8 cellular contexts compared by ENCODE assay signal in genomic region chr14:75141967-75142366, GRCh38. TPM values are rescaled to one million over a fixed set of nuclear protein-coding genes. Genes with fewer than 3 reads are reported as not detected.
DNase-seq lines count a peak whose midpoint lies in the region; ATAC-seq, FAIRE-seq and TF ChIP-seq lines count a peak whose summit lies in the region.

No MANE protein-coding gene starts in this region.

- intact Hi-C loops in A673 (cut with micrococcal nuclease; ENCODE audit: unreplicated experiment), result no loop called here
- intact Hi-C loops in uterus (cut with DNase I; ENCODE audit: low total_unique reads), result no loop called here

- TF ChIP-seq CTCF in A673 (conservative IDR thresholded peaks at IDR 0.05; ENCODE audit: low read depth, low read length) (peak; percentile 60), foreskin keratinocyte (conservative IDR thresholded peaks at IDR 0.05) (peak; percentile 65), uterus (IDR thresholded peaks at IDR 0.05) (peak; percentile 10 to 40 (median 18))

- peak; percentile 45 for DNase-seq in A673 (ENCODE audit: low spot score)
- DNase-seq in SJCRH30, result peak; percentile 14 to 41
- no peak for DNase-seq in foreskin keratinocyte
- no peak for DNase-seq in uterus
- DNase-seq in NCI-H1048 (lab: John Stamatoyannopoulos, UW), result no peak

- H3K27ac ChIP-seq in A673 (ENCODE audit: low read depth, low read length, poor library complexity, severe bottlenecking), result no peak overlapping the region
- no peak overlapping the region for H3K27ac ChIP-seq in SJCRH30
- H3K27ac ChIP-seq in foreskin keratinocyte, result no peak overlapping the region
- H3K27ac ChIP-seq in uterus, result peak overlapping the region in 1 of 2 donors; percentile 45

- POLR2A ChIA-PET in A673 (lab: Charles Lee; ENCODE audit: low non-redundant PET), result no interaction called here

- H3K27me3 ChIP-seq in A673 (replicated peaks; ENCODE audit: insufficient read depth, low read depth, low read length, poor library complexity) (no peaks in the 10 kb centered on the region), SJCRH30 (no peaks in the 10 kb centered on the region), foreskin keratinocyte (no peaks in the 10 kb centered on the region), uterus (no peaks in the 10 kb centered on the region)

- H3K9me3 ChIP-seq in A673 (ENCODE audit: low read depth, low read length, poor library complexity, severe bottlenecking) (no peaks in the 10 kb centered on the region), SJCRH30 (replicated peaks) (no peaks in the 10 kb centered on the region), uterus (no peaks in the 10 kb centered on the region)

- CTCF ChIA-PET in A673 (lab: Charles Lee), result interaction anchor here (0.6 kb wide), 1 partner anchor 10 kb away, joined by 16 read pairs; no protein-coding TSS in a partner anchor

- H3K36me3 ChIP-seq in A673 (ENCODE audit: insufficient read depth, low read length, poor library complexity, severe bottlenecking) (peaks cover 14% of the 10 kb centered on the region), SJCRH30 (no peaks in the 10 kb centered on the region; the same call in 1 of the 2 replicates), uterus (no peaks in the 10 kb centered on the region)

- TF ChIP-seq POLR2A in uterus (IDR thresholded peaks at IDR 0.05), result no peak

- H3K4me3 ChIP-seq in A673 (ENCODE audit: low read depth, low read length, poor library complexity, severe bottlenecking) (no peak overlapping the region), SJCRH30 (no peak overlapping the region), uterus (no peak overlapping the region)

- peak; percentile 58 for FAIRE-seq in G401.6 (lab: Jason Lieb, UNC)

- no peak for ATAC-seq in foreskin keratinocyte
- no peak for ATAC-seq in HG03097 (IDR thresholded peaks at IDR 0.05; ENCODE audit: low FRiP score, unreplicated experiment)
- ATAC-seq in GM18907 (IDR thresholded peaks at IDR 0.05; ENCODE audit: unreplicated experiment), result no peak

- H3K4me1 ChIP-seq in A673 (ENCODE audit: insufficient read depth, low read length, poor library complexity, severe bottlenecking) (peaks cover 14% of the 10 kb centered on the region), SJCRH30 (peaks cover 6% of the 10 kb centered on the region; the same call in 1 of the 2 replicates), foreskin keratinocyte (no peaks in the 10 kb centered on the region), uterus (peaks cover under 1 to 7% of the 10 kb centered on the region in 2 donors)

- BruUV-seq in A673 (replicated peaks; lab: Mats Ljungman, UMichigan), result no TSS peak

RNA-seq across cellular contexts. Expression of gene NEK9, which starts 15.1 kb away (rescaled TPM):
- total RNA-seq in A673 (2021), result 75.8 and 76.1 TPM in 2 replicates
- 40.0 and 44.8 TPM in 2 replicates for total RNA-seq in SJCRH30 (2014; rRNA removed; shearing (Covaris generic))
- total RNA-seq in foreskin keratinocyte, result 22.9 and 24.2 TPM in 2 replicates
- polyA plus RNA-seq in foreskin keratinocyte, result 13.3 and 16.6 TPM in 2 replicates
- total RNA-seq in uterus, result 100 to 1,000 TPM in 1 of 4 donors, 10 to 100 TPM in 3; 51.2 to 115 (median 71.4) TPM

RNA-seq across cellular contexts. Expression of gene TMED10, which starts 34.4 kb away (rescaled TPM):
- total RNA-seq in A673 (2021) (275 and 278 TPM in 2 replicates), foreskin keratinocyte (334 and 336 TPM in 2 replicates), uterus (100 to 1,000 TPM; 206 to 389 (median 287) TPM)
- total RNA-seq in SJCRH30 (2014; rRNA removed; shearing (Covaris generic)), result 119 and 123 TPM in 2 replicates
- 243 and 254 TPM in 2 replicates for polyA plus RNA-seq in foreskin keratinocyte

Comparison
In these comparisons a context has a peak if more than half of its experiments do, and no peak if none do; other contexts are left out.
1. DNase-seq: peak in A673 (single experiment) and SJCRH30 (2 of 2); none in foreskin keratinocyte (0 of 2), uterus (0 of 2) and NCI-H1048 (single experiment).
2. Peak in every context shown above with its lines, with median percentiles within 50 percentile points of each other: CTCF ChIP-seq.